10 cellular contexts compared by ENCODE assay signal in the genomic region with DNA sequence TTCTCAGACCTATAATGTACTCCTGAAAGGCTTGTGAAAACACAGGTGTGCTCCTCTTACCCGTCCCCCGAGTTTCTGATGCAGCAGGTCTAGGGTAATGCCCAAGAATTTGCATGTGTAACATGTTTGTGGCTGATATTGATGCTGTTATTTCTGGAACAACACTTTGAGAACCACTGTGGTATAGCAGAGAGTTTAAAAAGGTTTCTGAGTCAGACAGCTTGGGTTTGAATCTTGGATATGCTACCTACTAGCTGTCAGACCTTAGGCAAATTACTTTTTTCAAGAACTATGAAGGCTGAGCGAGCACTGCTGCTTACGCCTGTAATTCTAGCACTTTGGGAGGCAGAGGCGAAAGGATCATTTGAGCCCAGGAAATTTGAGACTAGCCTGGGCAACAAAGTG. TPM values are rescaled to one million over a fixed set of nuclear protein-coding genes. Genes with fewer than 3 reads are reported as not detected.
A peak's percentile ranks its signal among the peaks of the same experiment; 100 is the strongest.
DNase-seq lines count a peak whose midpoint lies in the region; ATAC-seq, FAIRE-seq and TF ChIP-seq lines count a peak whose summit lies in the region.
"Had no signal": no experiment of that assay in that cellular context is flagged by ENCODE, and none has a peak within 500 bp of the region (broad histone marks: within the 10 kb centered on the region; RNA-seq: fewer than 3 reads in every experiment).

No MANE protein-coding gene starts in this region.

- H3K4me2 ChIP-seq in GM23338 (peak overlapping the region; percentile 10; the same call in 1 of the 2 replicates), keratinocyte (ENCODE audit: control insufficient read depth, extremely low read depth, insufficient read depth, low read depth, low read length) (peak overlapping the region; percentile 50)

- H3K9me3 Mint-ChIP-seq in GM23338: no peaks in the 10 kb centered on the region; the same call in 2 of the 3 replicates

- H3K36me3 Mint-ChIP-seq in GM23338 (ENCODE audit: low read depth): peaks cover 2% of the 10 kb centered on the region; the same call in 1 of the 3 replicates

- H3K4me3 ChIP-seq in GM23338: no peak overlapping the region
- no peak overlapping the region for H3K4me3 ChIP-seq in keratinocyte (ENCODE audit: control insufficient read depth in 2 of 3, extremely low read depth in 1 of 3, insufficient read depth in 2 of 3, low read depth in 1 of 3, low read length in 3 of 3)

- H4K20me1 ChIP-seq in GM23338 (replicated peaks; ENCODE audit: insufficient read depth) (peaks cover 14% of the 10 kb centered on the region), keratinocyte (ENCODE audit: control insufficient read depth, extremely low read depth, insufficient read depth, low read length) (no peaks in the 10 kb centered on the region)

- H3K79me2 ChIP-seq in GM23338 (replicated peaks; ENCODE audit: insufficient read depth): peaks cover 87% of the 10 kb centered on the region
- peaks cover 74% of the 10 kb centered on the region for H3K79me2 ChIP-seq in keratinocyte (ENCODE audit: control insufficient read depth, insufficient read depth, low read length)

- H3K27ac ChIP-seq in GM23338 (ENCODE audit: low read depth) (peak overlapping the region; percentile 46; the same call in 1 of the 2 replicates), keratinocyte (ENCODE audit: control insufficient read depth, insufficient read depth, low read length) (peak overlapping the region; percentile 23)

- peaks cover 45% of the 10 kb centered on the region for H3K4me1 Mint-ChIP-seq in GM23338

- dilution Hi-C loops in keratinocyte (cut with MboI; ENCODE audit: extremely low pct_ligation_motif_present, low sequenced_read_pairs): no loop called here

- TF ChIP-seq CTCF in GM23338 (conservative IDR thresholded peaks at IDR 0.05; ENCODE audit: low read depth in 2 of 2): no peak
- no peak for TF ChIP-seq CTCF in keratinocyte (optimal IDR thresholded peaks at IDR 0.05 in 1 of 3, IDR thresholded peaks at IDR 0.05 in 1 of 3, conservative IDR thresholded peaks at IDR 0.05 in 1 of 3; ENCODE audit: extremely low read depth in 1 of 3, insufficient read depth in 2 of 3, low read length in 3 of 3)

- H3K9me3 ChIP-seq in keratinocyte (ENCODE audit: control insufficient read depth, low read depth, low read length): no peaks in the 10 kb centered on the region

- no peak for TF ChIP-seq POLR2A in erythroblast (IDR thresholded peaks at IDR 0.05; ENCODE audit: low read length)

- FAIRE-seq in keratinocyte (lab: Jason Lieb, UNC): peak; percentile 20

- H3K9me2 ChIP-seq in GM23338 (ENCODE audit: insufficient read depth): no peaks in the 10 kb centered on the region

- H3K4me1 ChIP-seq in GM23338 (ENCODE audit: insufficient read depth): peaks cover 45% of the 10 kb centered on the region
- H3K4me1 ChIP-seq in keratinocyte (ENCODE audit: control insufficient read depth, extremely low read depth, insufficient read depth, low read length): peaks cover 32% of the 10 kb centered on the region

- peak overlapping the region; percentile 45 for H3K4me3 Mint-ChIP-seq in GM23338

- no peak for DNase-seq in GM23338 (ENCODE audit: low spot score)
- DNase-seq in NCI-H526 (lab: John Stamatoyannopoulos, UW): peak; percentile 71 to 78
- DNase-seq in keratinocyte (ENCODE audit: low read depth, low spot score): no peak
- DNase-seq in SKM-1 (lab: John Stamatoyannopoulos, UW; ENCODE audit: unreplicated experiment): no peak
- no peak for DNase-seq in NCI-H82 (lab: John Stamatoyannopoulos, UW)
- no peak for DNase-seq in erythroblast (lab: John Stamatoyannopoulos, UW)
- DNase-seq in COLO668 (lab: John Stamatoyannopoulos, UW; ENCODE audit: unreplicated experiment): no peak

- no peak overlapping the region for H2AFZ ChIP-seq in GM23338
- H2AFZ ChIP-seq in keratinocyte (ENCODE audit: control insufficient read depth, low read length): no peak overlapping the region

- no peaks in the 10 kb centered on the region for H3K27me3 ChIP-seq in GM23338 (ENCODE audit: insufficient read depth)
- no peaks in the 10 kb centered on the region for H3K27me3 ChIP-seq in keratinocyte (ENCODE audit: control insufficient read depth, extremely low read depth, insufficient read depth, low read length)

- no peaks in the 10 kb centered on the region for H3K36me3 ChIP-seq in GM23338 (ENCODE audit: insufficient read depth)
- no peaks in the 10 kb centered on the region for H3K36me3 ChIP-seq in keratinocyte (ENCODE audit: control insufficient read depth in 2 of 2, extremely low read depth in 1 of 2, insufficient read depth in 2 of 2, low read length in 2 of 2)

- H3F3A ChIP-seq in GM23338 (replicated peaks; ENCODE audit: low read depth): peaks cover 6% of the 10 kb centered on the region

- ATAC-seq in GM18520 (IDR thresholded peaks at IDR 0.05; ENCODE audit: unreplicated experiment) (peak; percentile 66), GM23338 (no peak)

- no peak overlapping the region for H3K9ac ChIP-seq in keratinocyte (ENCODE audit: control insufficient read depth, extremely low read depth, insufficient read depth, low read length)

- H3K27ac Mint-ChIP-seq in GM23338: peak overlapping the region; percentile 74; the same call in 1 of the 2 replicates

- H3K9me1 ChIP-seq in keratinocyte (ENCODE audit: control insufficient read depth, extremely low read depth, insufficient read depth, low read length): no peaks in the 10 kb centered on the region

- peaks cover 11% of the 10 kb centered on the region for H3K27me3 Mint-ChIP-seq in GM23338 (ENCODE audit: insufficient read depth, low read depth, poor library complexity)

TF ChIP-seq in GM23338, 12 proteins besides CTCF, POLR2A, EP300 and RAD21 (continues in another document):
- TF ChIP-seq NANOG (IDR thresholded peaks at IDR 0.05; ENCODE audit: borderline replicate concordance): no peak
- no peak for TF ChIP-seq ZNF331 (CRISPR knock-in tag; IDR thresholded peaks at IDR 0.05; ENCODE audit: low read depth)
- TF ChIP-seq POLR2AphosphoS5 (IDR thresholded peaks at IDR 0.05; ENCODE audit: low read depth): no peak
- no peak for TF ChIP-seq EZH2phosphoT487 (IDR thresholded peaks at IDR 0.05; ENCODE audit: unreplicated experiment)
- TF ChIP-seq CREB1 (CRISPR knock-in tag; IDR thresholded peaks at IDR 0.05; ENCODE audit: low read depth): no peak
- no peak for TF ChIP-seq JUNB (IDR thresholded peaks at IDR 0.05; ENCODE audit: unreplicated experiment)
- TF ChIP-seq, protein P1, sequence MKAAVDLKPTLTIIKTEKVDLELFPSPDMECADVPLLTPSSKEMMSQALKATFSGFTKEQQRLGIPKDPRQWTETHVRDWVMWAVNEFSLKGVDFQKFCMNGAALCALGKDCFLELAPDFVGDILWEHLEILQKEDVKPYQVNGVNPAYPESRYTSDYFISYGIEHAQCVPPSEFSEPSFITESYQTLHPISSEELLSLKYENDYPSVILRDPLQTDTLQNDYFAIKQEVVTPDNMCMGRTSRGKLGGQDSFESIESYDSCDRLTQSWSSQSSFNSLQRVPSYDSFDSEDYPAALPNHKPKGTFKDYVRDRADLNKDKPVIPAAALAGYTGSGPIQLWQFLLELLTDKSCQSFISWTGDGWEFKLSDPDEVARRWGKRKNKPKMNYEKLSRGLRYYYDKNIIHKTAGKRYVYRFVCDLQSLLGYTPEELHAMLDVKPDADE (IDR thresholded peaks at IDR 0.05): no peak
- no peak for TF ChIP-seq EZH2 (IDR thresholded peaks at IDR 0.05; ENCODE audit: low read depth, unreplicated experiment)
- TF ChIP-seq STAT1 (IDR thresholded peaks at IDR 0.05; ENCODE audit: unreplicated experiment): no peak
- TF ChIP-seq, protein P2, sequence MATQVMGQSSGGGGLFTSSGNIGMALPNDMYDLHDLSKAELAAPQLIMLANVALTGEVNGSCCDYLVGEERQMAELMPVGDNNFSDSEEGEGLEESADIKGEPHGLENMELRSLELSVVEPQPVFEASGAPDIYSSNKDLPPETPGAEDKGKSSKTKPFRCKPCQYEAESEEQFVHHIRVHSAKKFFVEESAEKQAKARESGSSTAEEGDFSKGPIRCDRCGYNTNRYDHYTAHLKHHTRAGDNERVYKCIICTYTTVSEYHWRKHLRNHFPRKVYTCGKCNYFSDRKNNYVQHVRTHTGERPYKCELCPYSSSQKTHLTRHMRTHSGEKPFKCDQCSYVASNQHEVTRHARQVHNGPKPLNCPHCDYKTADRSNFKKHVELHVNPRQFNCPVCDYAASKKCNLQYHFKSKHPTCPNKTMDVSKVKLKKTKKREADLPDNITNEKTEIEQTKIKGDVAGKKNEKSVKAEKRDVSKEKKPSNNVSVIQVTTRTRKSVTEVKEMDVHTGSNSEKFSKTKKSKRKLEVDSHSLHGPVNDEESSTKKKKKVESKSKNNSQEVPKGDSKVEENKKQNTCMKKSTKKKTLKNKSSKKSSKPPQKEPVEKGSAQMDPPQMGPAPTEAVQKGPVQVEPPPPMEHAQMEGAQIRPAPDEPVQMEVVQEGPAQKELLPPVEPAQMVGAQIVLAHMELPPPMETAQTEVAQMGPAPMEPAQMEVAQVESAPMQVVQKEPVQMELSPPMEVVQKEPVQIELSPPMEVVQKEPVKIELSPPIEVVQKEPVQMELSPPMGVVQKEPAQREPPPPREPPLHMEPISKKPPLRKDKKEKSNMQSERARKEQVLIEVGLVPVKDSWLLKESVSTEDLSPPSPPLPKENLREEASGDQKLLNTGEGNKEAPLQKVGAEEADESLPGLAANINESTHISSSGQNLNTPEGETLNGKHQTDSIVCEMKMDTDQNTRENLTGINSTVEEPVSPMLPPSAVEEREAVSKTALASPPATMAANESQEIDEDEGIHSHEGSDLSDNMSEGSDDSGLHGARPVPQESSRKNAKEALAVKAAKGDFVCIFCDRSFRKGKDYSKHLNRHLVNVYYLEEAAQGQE (IDR thresholded peaks at IDR 0.05; ENCODE audit: unreplicated experiment): no peak

RNA-seq across cellular contexts. Expression of a gene that starts 4.9 kb away (rescaled TPM):
- total RNA-seq in GM23338 (2014; rRNA removed; shearing (Covaris generic)): 53.8 and 67.2 TPM in 2 replicates
- polyA plus RNA-seq in GM23338 (2016; fragmentation: Nextera tagmentation; extraction: Ambion mirVana) (37.6 and 42.6 TPM in 2 replicates), keratinocyte (10.9 to 23.9 TPM (median 14.4 TPM) in 3 replicates)
- polyA plus RNA-seq in keratinocyte (2011; ENCODE audit: low read depth): 61.3 TPM
- polyA plus RNA-seq in keratinocyte (2011; cell fraction: cytosol; rRNA removed): 16.7 and 25.6 TPM in 2 replicates
- polyA plus RNA-seq in keratinocyte (2011; cell fraction: nucleus; rRNA removed): 68.9 and 70.7 TPM in 2 replicates
- polyA plus RNA-seq in keratinocyte (2012; ENCODE audit: low replicate concordance): 11.6 and 32.3 TPM in 2 replicates
- polyA minus RNA-seq in keratinocyte: 44.9 to 57.0 TPM (median 56.8 TPM) in 3 replicates
- polyA minus RNA-seq in keratinocyte (2011; cell fraction: cytosol; rRNA and poly(A)+ RNA removed): 18.2 TPM
- 40.5 and 98.4 TPM in 2 replicates for polyA minus RNA-seq in keratinocyte (2011; cell fraction: nucleus; rRNA and poly(A)+ RNA removed)

RNA-seq across cellular contexts. Expression of a gene that starts 47.5 kb away (rescaled TPM):
- total RNA-seq in GM23338 (2014; rRNA removed; shearing (Covaris generic)): 1.1 TPM in 1 of 2 replicates, not detected in the other
- polyA plus RNA-seq in GM23338 (2016; fragmentation: Nextera tagmentation; extraction: Ambion mirVana): 0.97 and 1.6 TPM in 2 replicates
- 1.0 to 4.0 TPM (median 1.2 TPM) in 3 replicates for polyA plus RNA-seq in keratinocyte
- polyA plus RNA-seq in keratinocyte (2011; ENCODE audit: low read depth): 0.37 TPM
- 1.7 and 2.9 TPM in 2 replicates for polyA plus RNA-seq in keratinocyte (2011; cell fraction: cytosol; rRNA removed)
- polyA plus RNA-seq in keratinocyte (2011; cell fraction: nucleus; rRNA removed): 0.41 and 1.2 TPM in 2 replicates
- 1.4 and 3.2 TPM in 2 replicates for polyA plus RNA-seq in keratinocyte (2012; ENCODE audit: low replicate concordance)
- polyA minus RNA-seq in keratinocyte: 0.22 to 4.2 TPM (median 0.79 TPM) in 3 replicates
- polyA minus RNA-seq in keratinocyte (2011; cell fraction: cytosol; rRNA and poly(A)+ RNA removed): not detected
- polyA minus RNA-seq in keratinocyte (2011; cell fraction: nucleus; rRNA and poly(A)+ RNA removed): not detected in 2 replicates
- total RNA-seq: glomerular endothelial cell, RPMI7951 had no signal

Comparison
In these comparisons a context has a peak if more than half of its experiments do, and no peak if none do; other contexts are left out.
1. DNase-seq: peak in NCI-H526 (2 of 2); none in GM23338 (single experiment), keratinocyte (single experiment), SKM-1 (single experiment), NCI-H82 (single experiment), erythroblast (0 of 2) and COLO668 (single experiment).